24 cellular contexts compared by ENCODE assay signal in the genomic region with DNA sequence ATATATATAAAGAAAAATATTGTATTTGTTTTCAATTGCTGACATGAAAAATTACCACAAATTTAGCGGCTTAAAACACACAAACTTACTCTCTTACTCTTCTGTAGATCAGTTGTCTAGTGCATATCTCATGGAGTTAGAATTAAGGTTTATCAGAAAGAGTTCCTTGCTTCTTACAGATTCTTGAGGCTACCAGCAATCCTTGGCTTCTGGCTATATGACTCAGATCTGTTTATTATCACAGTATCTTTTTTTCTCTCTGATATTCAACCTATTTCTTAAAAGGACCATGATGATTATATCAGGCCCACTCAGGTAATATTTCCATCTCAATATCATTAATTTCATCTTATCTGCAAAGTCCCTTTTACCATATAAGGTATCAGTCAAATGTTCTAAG.
"Had no signal": no experiment of that assay in that cellular context is flagged by ENCODE, and none has a peak within 500 bp of the region (broad histone marks: within the 10 kb centered on the region; RNA-seq: fewer than 3 reads in every experiment).

No MANE protein-coding gene starts in this region.

- H3K36me3 ChIP-seq: SJSA1 had no signal

- FAIRE-seq: HepG2, K562, RCC 7860 had no signal

- H3K27me3 ChIP-seq: SJSA1 had no signal

- H3K9ac ChIP-seq: KMS-11 had no signal

- H3K4me1 ChIP-seq: SJSA1 had no signal

- H3K27ac ChIP-seq: KMS-11, SJSA1, SK-N-MC had no signal

- DNase-seq: Kasumi-1, MV-4-11, NCI-H1048, NCI-H1105, NCI-H1417, NCI-H1436 treated with DMSO at 0.1 percent for 48 hours, NCI-H1694, NCI-H187 treated with DMSO at 0.1 percent for 48 hours, NCI-H2029 treated with DMSO at 0.1 percent for 48 hours, NCI-H2171 treated with DMSO at 0.1 percent for 48 hours, NCI-H446, NCI-H510A, NCI-H524 treated with DMSO at 0.1 percent for 48 hours, NCI-H69, NCI-H774, Right ventricle myocardium superior, RPMI8226, SIG-M5 had no signal

- H3K4me3 ChIP-seq: K562, SJSA1, SK-N-MC had no signal

- H3K9me3 ChIP-seq: SJSA1 had no signal

- H3K4me2 ChIP-seq: KMS-11 had no signal

- ATAC-seq: HepG2, K562 had no signal
